In genomic region chr2:108835038-108835437, GRCh38 we compare ENCODE assay signal across 25 cellular contexts.
"Had no signal": no experiment of that assay in that cellular context is flagged by ENCODE, and none has a peak within 500 bp of the region (broad histone marks: within the 10 kb centered on the region; RNA-seq: fewer than 3 reads in every experiment).

No MANE protein-coding gene starts in this region.

- H3K36me3 ChIP-seq: lower lobe of right lung, thoracic aorta, upper lobe of left lung had no signal

- H3K79me2 ChIP-seq: hepatocyte had no signal

- DNase-seq: activated CD4-positive, alpha-beta T cell treated with anti-CD3 and anti-CD28 coated beads, Interleukin-2, amount 50 U/mL, for 48 hours; activated CD4-positive, CD25-positive, alpha-beta regulatory T cell; activated CD8-positive, alpha-beta memory T cell treated with anti-CD3 and anti-CD28 coated beads, Interleukin-2, amount 10 ng/mL, durations not matched to agents 7 days and 5 days; activated naive CD8-positive, alpha-beta T cell treated with anti-CD3 and anti-CD28 coated beads, Interleukin-2, amount 50 U/mL, for 24 hours; activated T-cell treated with anti-CD3 and anti-CD28 coated beads, Interleukin-2, amount 50 U/mL, for 1 hour; anterior cingulate cortex; caudate nucleus; dorsolateral prefrontal cortex; endodermal cell; foreskin fibroblast; left cardiac atrium; lower lobe of right lung; nephron progenitor cell; nucleus accumbens; stimulated activated CD4-positive, alpha-beta T cell treated with anti-CD3 and anti-CD28 coated beads, Interleukin-4, amount 100 ng/mL, for 24 hours; stimulated activated naive B cell treated with anti-CD40 and anti-IgM and Interleukin-4, amounts not matched to agents 10 μg/mL and 1 μg/mL and 100 μg/mL, for 72 hours; upper lobe of left lung had no signal

- H3K4me1 ChIP-seq: lower lobe of right lung had no signal

- ATAC-seq: activated CD8-positive, alpha-beta memory T cell treated with anti-CD3 and anti-CD28 coated beads, Interleukin-2, amount 10 ng/mL, durations not matched to agents 7 days and 5 days; activated naive CD8-positive, alpha-beta T cell treated with anti-CD3 and anti-CD28 coated beads, Interleukin-2, amount 50 U/mL, for 24 hours; left cardiac atrium; lower lobe of right lung; sciatic nerve; stimulated activated naive B cell treated with anti-CD40 and anti-IgM and Interleukin-4, amounts not matched to agents 10 μg/mL and 1 μg/mL and 100 μg/mL, for 72 hours had no signal

- H2AFZ ChIP-seq: hepatocyte had no signal

- FAIRE-seq: colon, islet of Langerhans had no signal

- H3K4me2 ChIP-seq: hepatocyte, smooth muscle cell had no signal

- H3K4me3 ChIP-seq: dorsolateral prefrontal cortex, hepatocyte, lower lobe of right lung, smooth muscle cell, thoracic aorta, upper lobe of left lung had no signal

- H3K27me3 Mint-ChIP-seq: activated CD8-positive, alpha-beta memory T cell treated with anti-CD3 and anti-CD28 coated beads, Interleukin-2, amount 10 ng/mL, durations not matched to agents 7 days and 5 days; activated naive CD8-positive, alpha-beta T cell treated with anti-CD3 and anti-CD28 coated beads, Interleukin-2, amount 50 U/mL, for 24 hours; brain; stimulated activated naive B cell treated with anti-CD40 and anti-IgM and Interleukin-4, amounts not matched to agents 10 μg/mL and 1 μg/mL and 100 μg/mL, for 72 hours had no signal

- H3K27me3 ChIP-seq: dorsolateral prefrontal cortex, hepatocyte, upper lobe of left lung had no signal

- H3K27ac Mint-ChIP-seq: activated CD8-positive, alpha-beta memory T cell treated with anti-CD3 and anti-CD28 coated beads, Interleukin-2, amount 10 ng/mL, durations not matched to agents 7 days and 5 days; activated naive CD8-positive, alpha-beta T cell treated with anti-CD3 and anti-CD28 coated beads, Interleukin-2, amount 50 U/mL, for 24 hours; brain; endodermal cell; nephron progenitor cell; stimulated activated naive B cell treated with anti-CD40 and anti-IgM and Interleukin-4, amounts not matched to agents 10 μg/mL and 1 μg/mL and 100 μg/mL, for 72 hours had no signal

- H3K4me3 Mint-ChIP-seq: activated CD8-positive, alpha-beta memory T cell treated with anti-CD3 and anti-CD28 coated beads, Interleukin-2, amount 10 ng/mL, durations not matched to agents 7 days and 5 days; activated naive CD8-positive, alpha-beta T cell treated with anti-CD3 and anti-CD28 coated beads, Interleukin-2, amount 50 U/mL, for 24 hours; brain; endodermal cell; nephron progenitor cell; stimulated activated naive B cell treated with anti-CD40 and anti-IgM and Interleukin-4, amounts not matched to agents 10 μg/mL and 1 μg/mL and 100 μg/mL, for 72 hours had no signal

- H3K27ac ChIP-seq: dorsolateral prefrontal cortex, epithelial cell of prostate, hepatocyte, lower lobe of right lung, thoracic aorta, upper lobe of left lung had no signal

- H3K9me3 ChIP-seq: upper lobe of left lung had no signal
